21 cellular contexts compared by ENCODE assay signal in genomic region chr17:15334266-15334665, GRCh38. TPM values are rescaled to one million over a fixed set of nuclear protein-coding genes. Genes with fewer than 3 reads are reported as not detected.
DNase-seq lines count a peak whose midpoint lies in the region; ATAC-seq and TF ChIP-seq lines count a peak whose summit lies in the region.
"Had no signal": no experiment of that assay in that cellular context is flagged by ENCODE, and none has a peak within 500 bp of the region (broad histone marks: within the 10 kb centered on the region; RNA-seq: fewer than 3 reads in every experiment).

No MANE protein-coding gene starts in this region.

- H2AFZ ChIP-seq in PC-3 (ENCODE audit: low read length) = no peak overlapping the region

- DNase-seq in ELR (ENCODE audit: low read depth) (peak; percentile 13), PC-3 (peak; percentile 89), foreskin keratinocyte (peak; percentile 60 to 81), GM19238 (ENCODE audit: insufficient read length, low spot score) (no peak), medulla oblongata (ENCODE audit: extremely low spot score) (no peak), glutamatergic neuron (no peak)
- DNase-seq: CD4-positive, alpha-beta memory T cell; DMS153; KBM-7; NCI-H1105 treated with DMSO at 0.1 percent for 48 hours; NCI-H2029 treated with DMSO at 0.1 percent for 48 hours; NCI-H345; NCI-H524 treated with DMSO at 0.1 percent for 48 hours; NCI-H82; T-helper 1 cell had no signal

- H3K27ac ChIP-seq in PC-3 (ENCODE audit: low read length) (peak overlapping the region; percentile 51), foreskin keratinocyte (no peak overlapping the region)
- H3K27ac ChIP-seq: BLaER1 treated with 17β-estradiol and CSF1 and Interleukin-3, amounts not matched to agents 10 nM and 100 nM; SJSA1 had no signal

- H3K27me3 ChIP-seq in PC-3 (ENCODE audit: low read length) (no peaks in the 10 kb centered on the region), foreskin keratinocyte (no peaks in the 10 kb centered on the region)
- H3K27me3 ChIP-seq: BLaER1 treated with 17β-estradiol and CSF1 and Interleukin-3, amounts not matched to agents 10 nM and 100 nM; SJSA1 had no signal

- H3K4me2 ChIP-seq in PC-3 (ENCODE audit: low read length) = no peak overlapping the region
- H3K4me2 ChIP-seq: BLaER1 treated with 17β-estradiol and CSF1 and Interleukin-3, amounts not matched to agents 10 nM and 100 nM had no signal

- intact Hi-C loops in PC-3 (cut with micrococcal nuclease) = no loop called here

- H4K20me1 ChIP-seq in PC-3 (ENCODE audit: low read length) = no peaks in the 10 kb centered on the region
- H4K20me1 ChIP-seq: BLaER1 treated with 17β-estradiol and CSF1 and Interleukin-3, amounts not matched to agents 10 nM and 100 nM had no signal

- H3K27ac Mint-ChIP-seq in glutamatergic neuron (ENCODE audit: unreplicated experiment) = no peak overlapping the region
- H3K27ac Mint-ChIP-seq: CD4-positive, alpha-beta memory T cell had no signal

- peak; percentile 73 for ATAC-seq in PC-3
- peak; percentile 71 for ATAC-seq in foreskin keratinocyte
- ATAC-seq in GM19467 (IDR thresholded peaks at IDR 0.05; ENCODE audit: unreplicated experiment) = no peak
- ATAC-seq: Right ventricle myocardium inferior had no signal

- BruUV-seq in PC-3 (replicated peaks; lab: Mats Ljungman, UMichigan) = no TSS peak

- TF ChIP-seq CTCF in PC-3 (conservative IDR thresholded peaks at IDR 0.05; ENCODE audit: low read depth, low read length) (no peak), foreskin keratinocyte (conservative IDR thresholded peaks at IDR 0.05) (no peak), glutamatergic neuron (IDR thresholded peaks at IDR 0.05; ENCODE audit: partially characterized antibody, unreplicated experiment) (no peak)

- no peaks in the 10 kb centered on the region for H3K79me2 ChIP-seq in PC-3 (ENCODE audit: low read length)

- CTCF ChIA-PET in PC-3 (lab: Charles Lee) = no interaction called here

- no peak overlapping the region for H3K4me3 Mint-ChIP-seq in glutamatergic neuron (ENCODE audit: unreplicated experiment)
- H3K4me3 Mint-ChIP-seq: CD4-positive, alpha-beta memory T cell had no signal

- no peak overlapping the region for H3K9ac ChIP-seq in PC-3 (ENCODE audit: low read length)
- H3K9ac ChIP-seq: BLaER1 treated with 17β-estradiol and CSF1 and Interleukin-3, amounts not matched to agents 10 nM and 100 nM had no signal

- 0 out of 2 replicates have a peak, but pooled peaks cover 7% of the 10 kb centered on the region for H3K9me3 ChIP-seq in PC-3 (ENCODE audit: low read length)

- peaks cover 2% of the 10 kb centered on the region for H3K27me3 Mint-ChIP-seq in glutamatergic neuron (ENCODE audit: unreplicated experiment)

- H3K36me3 ChIP-seq in PC-3 (ENCODE audit: low read depth, low read length) = no peaks in the 10 kb centered on the region
- H3K36me3 ChIP-seq: BLaER1 treated with 17β-estradiol and CSF1 and Interleukin-3, amounts not matched to agents 10 nM and 100 nM; SJSA1 had no signal

- H3K4me1 ChIP-seq in PC-3 (ENCODE audit: insufficient read depth, low read length) (peaks cover 16% of the 10 kb centered on the region), foreskin keratinocyte (no peaks in the 10 kb centered on the region)
- H3K4me1 ChIP-seq: BLaER1 treated with 17β-estradiol and CSF1 and Interleukin-3, amounts not matched to agents 10 nM and 100 nM; SJSA1 had no signal

- H3F3A ChIP-seq in PC-3 (ENCODE audit: low read length, unreplicated experiment) = no peaks in the 10 kb centered on the region

- H3K36me3 Mint-ChIP-seq in glutamatergic neuron (ENCODE audit: unreplicated experiment) = peaks cover 5% of the 10 kb centered on the region
- H3K36me3 Mint-ChIP-seq: CD4-positive, alpha-beta memory T cell had no signal

- no peaks in the 10 kb centered on the region for H3K4me1 Mint-ChIP-seq in glutamatergic neuron (ENCODE audit: low read depth, unreplicated experiment)
- H3K4me1 Mint-ChIP-seq: CD4-positive, alpha-beta memory T cell had no signal

- POLR2A ChIA-PET in PC-3 (lab: Charles Lee; ENCODE audit: unreplicated experiment) = interaction anchor here (0.7 kb wide), 1 partner anchor 71 kb away, joined by 3 read pairs; no protein-coding TSS in a partner anchor

- H3K4me3 ChIP-seq in PC-3 (ENCODE audit: low read length) = no peak overlapping the region
- H3K4me3 ChIP-seq: BLaER1 treated with 17β-estradiol and CSF1 and Interleukin-3, amounts not matched to agents 10 nM and 100 nM; SJSA1 had no signal

- H3K9me2 ChIP-seq in PC-3 (replicated peaks; ENCODE audit: low read length) = no peaks in the 10 kb centered on the region

- no peaks in the 10 kb centered on the region for H3K9me3 Mint-ChIP-seq in glutamatergic neuron (ENCODE audit: unreplicated experiment)

RNA-seq across cellular contexts. Expression of gene TEKT3, which starts 7.1 kb away (rescaled TPM):
- not detected in 2 replicates for total RNA-seq in PC-3 (2014; rRNA removed)
- total RNA-seq in foreskin keratinocyte = not detected in 2 replicates
- polyA plus RNA-seq in foreskin keratinocyte = not detected in 2 replicates
- 0.54 TPM for total RNA-seq in glutamatergic neuron (ENCODE audit: unreplicated experiment)
- total RNA-seq: H4, OCI-LY7 had no signal
- polyA plus RNA-seq: CD4-positive, alpha-beta memory T cell had no signal

Comparison
In these comparisons a context has a peak if more than half of its experiments do, and no peak if none do; other contexts are left out.
1. DNase-seq: peak in ELR (single experiment), PC-3 (single experiment) and foreskin keratinocyte (2 of 2); none in GM19238 (single experiment), medulla oblongata (single experiment) and glutamatergic neuron (single experiment).